ENCODE assay signal across 8 cellular contexts in genomic region chr5:43000198-43000840, GRCh38. TPM values are rescaled to one million over a fixed set of nuclear protein-coding genes. Genes with fewer than 3 reads are reported as not detected.
A peak's percentile ranks its signal among the peaks of the same experiment; 100 is the strongest.
DNase-seq lines count a peak whose midpoint lies in the region; ATAC-seq and TF ChIP-seq lines count a peak whose summit lies in the region.

No MANE protein-coding gene starts in this region.

- under 1% methylated on average over 22 of the region's 39 CpGs for WGBS in esophagus muscularis mucosa

- POLR2A ChIA-PET in BJ (lab: Charles Lee), result no interaction called here

- H3K4me1 Mint-ChIP-seq in nephron progenitor cell, result peaks cover 15% of the 10 kb centered on the region

- TF ChIP-seq POLR2A in esophagus muscularis mucosa (IDR thresholded peaks at IDR 0.05; ENCODE audit: low read depth), result no peak

- TF ChIP-seq CTCF in BJ (IDR thresholded peaks at IDR 0.05; ENCODE audit: insufficient read depth, low read depth, low read length), result no peak
- no peak for TF ChIP-seq CTCF in esophagus muscularis mucosa (IDR thresholded peaks at IDR 0.05)
- no peak for TF ChIP-seq CTCF in nephron progenitor cell (IDR thresholded peaks at IDR 0.05)
- TF ChIP-seq CTCF in GM20000 (IDR thresholded peaks at IDR 0.05; ENCODE audit: extremely low read depth, missing control alignments), result no peak

- no peaks in the 10 kb centered on the region for H3K9me3 Mint-ChIP-seq in nephron progenitor cell

- peaks cover 4 to 16% (median 10%) of the 10 kb centered on the region in 4 donors for H3K4me1 ChIP-seq in esophagus muscularis mucosa

- peak overlapping the region; percentile 77 for H3K4me3 Mint-ChIP-seq in nephron progenitor cell

- H3K27ac Mint-ChIP-seq in nephron progenitor cell, result no peak overlapping the region

- H3K27me3 ChIP-seq in BJ (ENCODE audit: control insufficient read depth, insufficient read depth, low read length), result no peaks in the 10 kb centered on the region
- H3K27me3 ChIP-seq in esophagus muscularis mucosa, result peaks cover 0 to 99% (median 50%) of the 10 kb centered on the region in 4 donors

- TF ChIP-seq EP300 in esophagus muscularis mucosa (IDR thresholded peaks at IDR 0.05), result no peak

- H3K36me3 ChIP-seq in BJ (ENCODE audit: control insufficient read depth, insufficient read depth, low read length), result no peaks in the 10 kb centered on the region
- H3K36me3 ChIP-seq in esophagus muscularis mucosa, result no peaks in the 10 kb centered on the region

- no peak for DNase-seq in BJ (ENCODE audit: low read depth)
- DNase-seq in NCI-H748 (lab: John Stamatoyannopoulos, UW; ENCODE audit: unreplicated experiment), result peak; percentile 63
- no peak for DNase-seq in esophagus muscularis mucosa (ENCODE audit: extremely low spot score)
- peak; percentile 66 for DNase-seq in nephron progenitor cell
- DNase-seq in UCSD-AML1 (lab: John Stamatoyannopoulos, UW; ENCODE audit: unreplicated experiment), result no peak
- no peak for DNase-seq in GM20000 (ENCODE audit: low spot score)
- no peak for DNase-seq in occipital lobe (lab: John Stamatoyannopoulos, UW)

- peak overlapping the region in 2 of 4 donors; percentile 2 to 54 for H3K27ac ChIP-seq in esophagus muscularis mucosa (replicated peaks in 1 of 4)

- H3K9me3 ChIP-seq in esophagus muscularis mucosa, result no peaks in the 10 kb centered on the region

- no peaks in the 10 kb centered on the region for H3K36me3 Mint-ChIP-seq in nephron progenitor cell (ENCODE audit: low read depth)

- H3K4me3 ChIP-seq in BJ (ENCODE audit: low read depth, low read length) (peak overlapping the region; percentile 20), esophagus muscularis mucosa (peak overlapping the region; percentile 27 to 44 (median 34))

- CTCF ChIA-PET in BJ (lab: Yijun Ruan, JAX), result no interaction called here

- H3K27me3 Mint-ChIP-seq in nephron progenitor cell (ENCODE audit: low read depth, poor library complexity), result peaks cover 100% of the 10 kb centered on the region

- intact Hi-C loops in esophagus muscularis mucosa (cut with DNase I), result no loop called here

- no peak for ATAC-seq in HG03139 (IDR thresholded peaks at IDR 0.05; ENCODE audit: unreplicated experiment)

RNA-seq across cellular contexts. Expression of gene ANXA2R, which starts 39.8 kb away (rescaled TPM):
- 0.53 and 0.74 TPM in 2 replicates for polyA plus RNA-seq in BJ (2011; rRNA removed)
- 2.4 and 3.0 TPM in 2 replicates for polyA minus RNA-seq in BJ (2011; rRNA and poly(A)+ RNA removed)
- 1 to 10 TPM; 1.5 to 4.2 (median 2.0) TPM for total RNA-seq in esophagus muscularis mucosa
- total RNA-seq in occipital lobe, result 0.31 TPM

Comparison
In these comparisons a context has a peak if more than half of its experiments do, and no peak if none do; other contexts are left out.
1. DNase-seq: peak in NCI-H748 (single experiment) and nephron progenitor cell (single experiment); none in BJ (single experiment), esophagus muscularis mucosa (single experiment), UCSD-AML1 (single experiment), GM20000 (single experiment) and occipital lobe (single experiment).